ENCODE assay signal across 1 cellular context in genomic region chr11:88469828-88470227, GRCh38.
TF ChIP-seq lines count a peak whose summit lies in the region.

No MANE protein-coding gene starts in this region.

TF ChIP-seq in K562, 482 proteins besides CTCF, POLR2A, EP300 and RAD21 (continued from another document):
- TF ChIP-seq MTA1 (IDR thresholded peaks at IDR 0.05; ENCODE audit: borderline replicate concordance): no peak
- TF ChIP-seq BRF1 (IDR thresholded peaks at IDR 0.05; ENCODE audit: borderline replicate concordance, extremely low read depth, insufficient read length): no peak
- TF ChIP-seq ZBTB8A (IDR thresholded peaks at IDR 0.05; ENCODE audit: partially characterized antibody): no peak
